8 cellular contexts compared by ENCODE assay signal in genomic region chr10:73625004-73625883, GRCh38. TPM values are rescaled to one million over a fixed set of nuclear protein-coding genes. Genes with fewer than 3 reads are reported as not detected.
A peak's percentile ranks its signal among the peaks of the same experiment; 100 is the strongest.
DNase-seq lines count a peak whose midpoint lies in the region; TF ChIP-seq lines count a peak whose summit lies in the region.

No MANE protein-coding gene starts in this region.

- H3K9me3 Mint-ChIP-seq in activated naive CD4-positive, alpha-beta T cell treated with anti-CD3 and anti-CD28 coated beads, Interleukin-2, amount 50 U/mL, for 24 hours, result no peaks in the 10 kb centered on the region

- peak overlapping the region; percentile 75 for H3K4me3 ChIP-seq in HFF-Myc (replicated peaks; ENCODE audit: low read depth, low read length)

- peak overlapping the region; percentile 53 for H3K27ac Mint-ChIP-seq in activated naive CD4-positive, alpha-beta T cell treated with anti-CD3 and anti-CD28 coated beads, Interleukin-2, amount 50 U/mL, for 24 hours

- no peaks in the 10 kb centered on the region for H3K27me3 Mint-ChIP-seq in activated naive CD4-positive, alpha-beta T cell treated with anti-CD3 and anti-CD28 coated beads, Interleukin-2, amount 50 U/mL, for 24 hours

- peaks cover 27% of the 10 kb centered on the region for H3K4me1 Mint-ChIP-seq in activated naive CD4-positive, alpha-beta T cell treated with anti-CD3 and anti-CD28 coated beads, Interleukin-2, amount 50 U/mL, for 24 hours

- H3K36me3 Mint-ChIP-seq in activated naive CD4-positive, alpha-beta T cell treated with anti-CD3 and anti-CD28 coated beads, Interleukin-2, amount 50 U/mL, for 24 hours, result peaks cover 2% of the 10 kb centered on the region

- no peak for DNase-seq in activated naive CD4-positive, alpha-beta T cell treated with Interleukin-2 at 50 U/mL for 16 hours
- DNase-seq in HFF-Myc (ENCODE audit: extremely low read depth, low read depth) (no peak), NCI-H1105 treated with DMSO at 0.1 percent for 48 hours (lab: John Stamatoyannopoulos, UW) (peak; percentile 34), amniotic epithelial cell (ENCODE audit: low read depth) (peak; percentile 34), hippocampal formation (lab: John Stamatoyannopoulos, UW) (peak; percentile 15 to 31), renal cortical epithelial cell (ENCODE audit: low read depth) (peak; percentile 70), DMS153 treated with DMSO at 0.1 percent for 48 hours (lab: John Stamatoyannopoulos, UW; ENCODE audit: unreplicated experiment) (no peak)

- no peak for TF ChIP-seq CTCF in HFF-Myc (IDR thresholded peaks at IDR 0.05; ENCODE audit: low read depth, low read length, missing control alignments)

- peak overlapping the region; percentile 93 for H3K4me3 Mint-ChIP-seq in activated naive CD4-positive, alpha-beta T cell treated with anti-CD3 and anti-CD28 coated beads, Interleukin-2, amount 50 U/mL, for 24 hours

RNA-seq across cellular contexts. Expression of gene MYOZ1, which starts 16.0 kb away (rescaled TPM):
- total RNA-seq in renal cortical epithelial cell, result 0.87 and 1.0 TPM in 2 replicates

RNA-seq across cellular contexts. Expression of gene SYNPO2L, which starts 30.6 kb away (rescaled TPM):
- not detected in 2 replicates for total RNA-seq in renal cortical epithelial cell

RNA-seq across cellular contexts. Expression of gene USP54, which starts 34.1 kb away (rescaled TPM):
- total RNA-seq in renal cortical epithelial cell, result 46.7 and 61.1 TPM in 2 replicates

Comparison
In these comparisons a context has a peak if more than half of its experiments do, and no peak if none do; other contexts are left out.
1. DNase-seq: peak in NCI-H1105 treated with DMSO at 0.1 percent for 48 hours (single experiment), amniotic epithelial cell (single experiment), hippocampal formation (2 of 2) and renal cortical epithelial cell (single experiment); none in activated naive CD4-positive, alpha-beta T cell treated with Interleukin-2 at 50 U/mL for 16 hours (single experiment), HFF-Myc (single experiment) and DMS153 treated with DMSO at 0.1 percent for 48 hours (single experiment).